ENCODE assay signal across 8 cellular contexts in genomic region chr12:57546438-57547365, GRCh38. TPM values are rescaled to one million over a fixed set of nuclear protein-coding genes. Genes with fewer than 3 reads are reported as not detected.
DNase-seq lines count a peak whose midpoint lies in the region; ATAC-seq and TF ChIP-seq lines count a peak whose summit lies in the region.

Gene DCTN2 (minus strand): TSS chr12:57547192. CDS start chr12:57547063, 129 bp downstream.

- H3K36me3 ChIP-seq in BE2C, result no peaks in the 10 kb centered on the region; the same call in none of the 2 replicates

- CTCF ChIA-PET in activated CD4-positive, alpha-beta T cell treated with anti-CD3 and anti-CD28 coated beads for 36 hours (lab: Charles Lee), result interaction anchor here (0.6 to 1.8 kb wide), 12 partner anchors 8 to 306 kb away, joined by 3 to 11 read pairs (median 4); partner anchors contain the start of genes B4GALNT1 and PIP4K2C

- no peaks in the 10 kb centered on the region for H3K9me3 ChIP-seq in BE2C

- H3K27ac Mint-ChIP-seq in activated CD4-positive, alpha-beta T cell treated with anti-CD3 and anti-CD28 coated beads for 36 hours, result peak within 1 kb of the TSS; percentile 99

- TF ChIP-seq CTCF in BE2C (IDR thresholded peaks at IDR 0.05; ENCODE audit: low read depth, low read length), result no peak
- TF ChIP-seq CTCF in choroid plexus epithelial cell (conservative IDR thresholded peaks at IDR 0.05; ENCODE audit: low read depth, low read length), result peak; percentile 28

- DNase-seq in BE2C (peak; percentile 97), GM19238 (ENCODE audit: insufficient read length, low spot score) (peak; percentile 99), NCI-H524 (lab: John Stamatoyannopoulos, UW) (peak; percentile 96 to 97), choroid plexus epithelial cell (ENCODE audit: low read depth) (peak; percentile 98), kidney tubule cell (ENCODE audit: low spot score) (peak; percentile 97)
- DNase-seq in activated CD4-positive, alpha-beta T cell treated with anti-CD3 and anti-CD28 coated beads for 36 hours, result peak; percentile 97
- peak; percentile 74 to 92 (median 81) for DNase-seq in stimulated activated CD4-positive, alpha-beta T cell treated with anti-CD3 and anti-CD28 coated beads, Interleukin-1b, Interleukin-23, amount 100 ng/mL, for 24 hours (ENCODE audit: low read depth in 4 of 4, low spot score in 1 of 4)

- no peaks in the 10 kb centered on the region for H3K9me3 Mint-ChIP-seq in activated CD4-positive, alpha-beta T cell treated with anti-CD3 and anti-CD28 coated beads for 36 hours (ENCODE audit: low read depth)

- peaks cover 14% of the 10 kb centered on the region for H3K36me3 Mint-ChIP-seq in activated CD4-positive, alpha-beta T cell treated with anti-CD3 and anti-CD28 coated beads for 36 hours (ENCODE audit: low read depth)

- ATAC-seq in HG03442 (IDR thresholded peaks at IDR 0.05; ENCODE audit: unreplicated experiment), result peak; percentile 98
- ATAC-seq in activated CD4-positive, alpha-beta T cell treated with anti-CD3 and anti-CD28 coated beads for 36 hours, result peak; percentile 98

- POLR2A ChIA-PET in activated CD4-positive, alpha-beta T cell treated with anti-CD3 and anti-CD28 coated beads for 36 hours (lab: Charles Lee), result interaction anchor here (0.5 to 1.8 kb wide), 8 partner anchors 16 to 160 kb away, joined by 3 to 8 read pairs (median 4); partner anchors contain the start of gene DDIT3

- H3K4me3 ChIP-seq in BE2C (ENCODE audit: low read depth, low read length), result peak within 1 kb of the TSS; percentile 95
- H3K4me3 ChIP-seq in choroid plexus epithelial cell (ENCODE audit: low read depth, low read length), result peak within 1 kb of the TSS; percentile 91

- H3K4me1 ChIP-seq in BE2C, result no peaks in the 10 kb centered on the region

- H3K27me3 Mint-ChIP-seq in activated CD4-positive, alpha-beta T cell treated with anti-CD3 and anti-CD28 coated beads for 36 hours, result peaks cover 13% of the 10 kb centered on the region

- peaks cover 45% of the 10 kb centered on the region for H3K4me1 Mint-ChIP-seq in activated CD4-positive, alpha-beta T cell treated with anti-CD3 and anti-CD28 coated beads for 36 hours

- intact Hi-C loops in activated CD4-positive, alpha-beta T cell treated with anti-CD3 and anti-CD28 coated beads for 36 hours (cut with DNase I, micrococcal nuclease), result loop anchor here (1.0 to 2.0 kb wide), 10 partner anchors 24 to 266 kb away; partner anchors contain the start of genes DDIT3 (in 1 of the 2), MARS1 (in 1 of the 2), MBD6 (in 1 of the 2) and OS9 (in 1 of the 2)

- H3K4me3 Mint-ChIP-seq in activated CD4-positive, alpha-beta T cell treated with anti-CD3 and anti-CD28 coated beads for 36 hours, result peak within 1 kb of the TSS; percentile 99

- H3K27me3 ChIP-seq in BE2C, result no peaks in the 10 kb centered on the region

RNA-seq across cellular contexts. Expression of gene DCTN2, which starts in this region (rescaled TPM):
- 94.2 TPM for polyA plus RNA-seq in BE2C (2012; ENCODE audit: insufficient read depth, insufficient read length, low read depth)
- total RNA-seq in activated CD4-positive, alpha-beta T cell treated with anti-CD3 and anti-CD28 coated beads for 36 hours, result 10 to 100 TPM; 69.7 to 81.2 TPM

Comparison
In these comparisons a context has a peak if more than half of its experiments do, and no peak if none do; other contexts are left out.
1. Peak in every context shown above with its lines: DNase-seq, ATAC-seq and H3K4me3 ChIP-seq.